ENCODE assay signal across 8 cellular contexts in genomic region chr1:173869108-173869359, GRCh38. TPM values are rescaled to one million over a fixed set of nuclear protein-coding genes. Genes with fewer than 3 reads are reported as not detected.
DNase-seq lines count a peak whose midpoint lies in the region; ATAC-seq, FAIRE-seq and TF ChIP-seq lines count a peak whose summit lies in the region.

No MANE protein-coding gene starts in this region.

- TF ChIP-seq RAD21 in SK-N-SH (IDR thresholded peaks at IDR 0.05; ENCODE audit: low read length) = no peak

- no peaks in the 10 kb centered on the region for H3K9me2 ChIP-seq in SK-N-SH

- H3K79me2 ChIP-seq in SK-N-SH (ENCODE audit: insufficient read depth) = peaks cover 47% of the 10 kb centered on the region

- intact Hi-C loops in kidney (cut with DNase I) = no loop called here

- H2AFZ ChIP-seq in SK-N-SH (ENCODE audit: low read depth) = peak overlapping the region; percentile 67

- no peaks in the 10 kb centered on the region for H3K27me3 Mint-ChIP-seq in activated naive CD8-positive, alpha-beta T cell

- H3K9me3 ChIP-seq in SK-N-SH (no peaks in the 10 kb centered on the region), kidney (ENCODE audit: control insufficient read depth in 1 of 2, low read length in 2 of 2) (no peaks in the 10 kb centered on the region), suprapubic skin (no peaks in the 10 kb centered on the region)

- H3K27me3 ChIP-seq in SK-N-SH (ENCODE audit: insufficient read depth) = no peaks in the 10 kb centered on the region
- H3K27me3 ChIP-seq in suprapubic skin = no peaks in the 10 kb centered on the region

- no peak for FAIRE-seq in kidney (lab: Jason Lieb, UNC)

- peak overlapping the region; percentile 99 for H3K4me3 Mint-ChIP-seq in activated naive CD8-positive, alpha-beta T cell

- POLR2A ChIA-PET in SK-N-SH (lab: Yijun Ruan, JAX) = interaction anchor here (1.0 to 2.5 kb wide), 7 partner anchors 23 to 154 kb away, joined by 4 to 14 read pairs (median 6); partner anchors contain the start of genes CENPL, DARS2, KLHL20 and RC3H1

- H3K36me3 ChIP-seq in SK-N-SH (replicated peaks in 1 of 2; ENCODE audit: control insufficient read depth in 1 of 2, insufficient read depth in 2 of 2, low read length in 1 of 2) (peaks cover 50 to 60% of the 10 kb centered on the region in 2 experiments), kidney (ENCODE audit: control insufficient read depth in 1 of 2, insufficient read depth in 2 of 2, low read length in 2 of 2) (peaks cover 20 to 32% of the 10 kb centered on the region in 2 donors), suprapubic skin (peaks cover 18% of the 10 kb centered on the region)

- H3K4me2 ChIP-seq in SK-N-SH = peak overlapping the region; percentile 79

- WGBS in SK-N-SH (ENCODE audit: low lambda C conversion rate) = 13% methylated on average over 3 of the region's 3 CpGs
- 3% methylated on average over 3 of the region's 3 CpGs for WGBS in suprapubic skin

- peaks cover 59% of the 10 kb centered on the region for H3K4me1 Mint-ChIP-seq in activated naive CD8-positive, alpha-beta T cell (ENCODE audit: low read depth)

- H3K9ac ChIP-seq in SK-N-SH (peak overlapping the region; percentile 79), kidney (ENCODE audit: low read length in 2 of 2) (peak overlapping the region; percentile 91 to 92)

- no peak for TF ChIP-seq EP300 in SK-N-SH (IDR thresholded peaks at IDR 0.05; ENCODE audit: borderline replicate concordance in 1 of 2, low read depth in 1 of 2, low read length in 1 of 2)
- TF ChIP-seq EP300 in suprapubic skin (IDR thresholded peaks at IDR 0.05) = no peak

- DNase-seq in SK-N-SH (no peak), kidney (no peak), suprapubic skin (ENCODE audit: low spot score in 2 of 2) (no peak), glomerular visceral epithelial cell (ENCODE audit: extremely low spot score) (no peak)

- H3K9me3 Mint-ChIP-seq in activated naive CD8-positive, alpha-beta T cell (ENCODE audit: low read depth) = no peaks in the 10 kb centered on the region

- H3K27ac Mint-ChIP-seq in activated naive CD8-positive, alpha-beta T cell = peak overlapping the region; percentile 90

- H4K20me1 ChIP-seq in SK-N-SH (ENCODE audit: insufficient read depth) = peaks cover 32% of the 10 kb centered on the region

- H3K4me3 ChIP-seq in SK-N-SH (ENCODE audit: low read depth in 2 of 2, low read length in 1 of 2) (peak overlapping the region; percentile 82 to 90), kidney (ENCODE audit: low read length in 2 of 2) (peak overlapping the region; percentile 92 to 99), suprapubic skin (peak overlapping the region; percentile 62)

- CTCF ChIA-PET in SK-N-SH (lab: Yijun Ruan, JAX) = interaction anchor here (1.6 kb wide), 1 partner anchor 438 kb away, joined by 4 read pairs; no protein-coding TSS in a partner anchor

- TF ChIP-seq POLR2A in suprapubic skin (IDR thresholded peaks at IDR 0.05) = no peak

- H3K36me3 Mint-ChIP-seq in activated naive CD8-positive, alpha-beta T cell = peaks cover 34% of the 10 kb centered on the region

- no peak for ATAC-seq in SK-N-SH treated with all-trans-retinoic acid at 6 μM for 48 hours
- no peak for ATAC-seq in GM21576 (IDR thresholded peaks at IDR 0.05; ENCODE audit: unreplicated experiment)
- no peak for ATAC-seq in GM18870 (IDR thresholded peaks at IDR 0.05; ENCODE audit: unreplicated experiment)

- H3K4me1 ChIP-seq in SK-N-SH (ENCODE audit: control insufficient read depth in 1 of 2, insufficient read depth in 2 of 2, low read depth in 1 of 2, low read length in 1 of 2) = peaks cover 11 to 38% of the 10 kb centered on the region in 2 experiments; a peak in 3 of 4 replicates
- peaks cover 14 to 27% of the 10 kb centered on the region in 2 donors for H3K4me1 ChIP-seq in kidney (ENCODE audit: control insufficient read depth in 1 of 2, insufficient read depth in 1 of 2, low read depth in 1 of 2, low read length in 2 of 2)
- peaks cover 49% of the 10 kb centered on the region for H3K4me1 ChIP-seq in suprapubic skin

- no peak for TF ChIP-seq CTCF in SK-N-SH (IDR thresholded peaks at IDR 0.05)
- TF ChIP-seq CTCF in kidney (IDR thresholded peaks at IDR 0.05; ENCODE audit: borderline replicate concordance, extremely low read depth, insufficient read depth) = no peak
- TF ChIP-seq CTCF in suprapubic skin (IDR thresholded peaks at IDR 0.05) = no peak

- H3F3A ChIP-seq in SK-N-SH (replicated peaks; ENCODE audit: insufficient read depth) = peaks cover 49% of the 10 kb centered on the region

- peak overlapping the region; percentile 74 to 97 for H3K27ac ChIP-seq in SK-N-SH (ENCODE audit: low read depth in 2 of 2, low read length in 1 of 2)
- peak overlapping the region; percentile 97 to 98 for H3K27ac ChIP-seq in kidney (ENCODE audit: low read depth in 2 of 2, low read length in 2 of 2)
- H3K27ac ChIP-seq in suprapubic skin = peak overlapping the region; percentile 90

TF ChIP-seq in SK-N-SH, 30 proteins besides CTCF, POLR2A, EP300 and RAD21 (continues in another document):
- TF ChIP-seq PBX3 (IDR thresholded peaks at IDR 0.05) (no peak), MXI1 (IDR thresholded peaks at IDR 0.05; ENCODE audit: low read depth, low read length) (no peak), NRF1 (IDR thresholded peaks at IDR 0.05; ENCODE audit: low read depth, low read length) (no peak)

TF ChIP-seq in SK-N-SH treated with all-trans-retinoic acid at 6 μM for 48 hours, 23 proteins besides CTCF, POLR2A, EP300 and RAD21 (continues in another document):
- TF ChIP-seq CSRNP3 (CRISPR knock-in tag; IDR thresholded peaks at IDR 0.05) (no peak), ARNTL (CRISPR knock-in tag; IDR thresholded peaks at IDR 0.05; ENCODE audit: borderline replicate concordance, low read depth) (no peak), ZFP30 (CRISPR knock-in tag; IDR thresholded peaks at IDR 0.05) (no peak), GLIS3 (CRISPR knock-in tag; IDR thresholded peaks at IDR 0.05) (no peak), ZNF565 (CRISPR knock-in tag; conservative IDR thresholded peaks at IDR 0.05; ENCODE audit: low read depth) (no peak), OSR1 (CRISPR knock-in tag; IDR thresholded peaks at IDR 0.05) (no peak), ZC3H10 (CRISPR knock-in tag; IDR thresholded peaks at IDR 0.05) (no peak), ZNF70 (CRISPR knock-in tag; IDR thresholded peaks at IDR 0.05) (no peak)
- TF ChIP-seq, protein P1, sequence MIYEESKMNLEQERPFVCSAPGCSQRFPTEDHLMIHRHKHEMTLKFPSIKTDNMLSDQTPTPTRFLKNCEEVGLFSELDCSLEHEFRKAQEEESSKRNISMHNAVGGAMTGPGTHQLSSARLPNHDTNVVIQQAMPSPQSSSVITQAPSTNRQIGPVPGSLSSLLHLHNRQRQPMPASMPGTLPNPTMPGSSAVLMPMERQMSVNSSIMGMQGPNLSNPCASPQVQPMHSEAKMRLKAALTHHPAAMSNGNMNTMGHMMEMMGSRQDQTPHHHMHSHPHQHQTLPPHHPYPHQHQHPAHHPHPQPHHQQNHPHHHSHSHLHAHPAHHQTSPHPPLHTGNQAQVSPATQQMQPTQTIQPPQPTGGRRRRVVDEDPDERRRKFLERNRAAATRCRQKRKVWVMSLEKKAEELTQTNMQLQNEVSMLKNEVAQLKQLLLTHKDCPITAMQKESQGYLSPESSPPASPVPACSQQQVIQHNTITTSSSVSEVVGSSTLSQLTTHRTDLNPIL (CRISPR knock-in tag; IDR thresholded peaks at IDR 0.05; ENCODE audit: low read depth) = no peak

RNA-seq across cellular contexts. Expression of gene ZBTB37, which starts 0.9 kb away (rescaled TPM):
- 0.89 and 1.2 TPM in 2 replicates for polyA plus RNA-seq in SK-N-SH (2012; rRNA removed)
- polyA plus RNA-seq in SK-N-SH (2012; cell fraction: cytosol; rRNA removed) = 0.73 and 0.75 TPM in 2 replicates
- polyA plus RNA-seq in SK-N-SH (2012; cell fraction: nucleus; rRNA removed) = 1.6 and 3.4 TPM in 2 replicates
- total RNA-seq in kidney = 19.1 TPM
- 1.0 TPM for polyA plus RNA-seq in kidney (ENCODE audit: insufficient read depth, low read depth, low replicate concordance)
- total RNA-seq in suprapubic skin = 10 to 100 TPM in 2 of 4 donors, 1 to 10 TPM in 2; 6.1 to 20.7 (median 9.3) TPM

RNA-seq across cellular contexts. Expression of gene GAS5, which starts 1.2 kb away (rescaled TPM):
- 961 and 1,422 TPM in 2 replicates for polyA plus RNA-seq in SK-N-SH (2012; rRNA removed)
- 1,326 and 1,438 TPM in 2 replicates for polyA plus RNA-seq in SK-N-SH (2012; cell fraction: cytosol; rRNA removed)
- 871 and 1,534 TPM in 2 replicates for polyA plus RNA-seq in SK-N-SH (2012; cell fraction: nucleus; rRNA removed)
- 275 TPM for total RNA-seq in kidney
- 239 TPM for polyA plus RNA-seq in kidney (ENCODE audit: insufficient read depth, low read depth, low replicate concordance)
- 100 to 1,000 TPM; 344 to 508 (median 411) TPM for total RNA-seq in suprapubic skin

RNA-seq across cellular contexts. Expression of gene CENPL, which starts 44.4 kb away (rescaled TPM):
- 4.0 and 6.9 TPM in 2 replicates for polyA plus RNA-seq in SK-N-SH (2012; rRNA removed)
- polyA plus RNA-seq in SK-N-SH (2012; cell fraction: cytosol; rRNA removed) = 5.7 and 6.5 TPM in 2 replicates
- polyA plus RNA-seq in SK-N-SH (2012; cell fraction: nucleus; rRNA removed) = 2.0 and 4.4 TPM in 2 replicates
- total RNA-seq in kidney = 3.7 TPM
- 0.71 TPM for polyA plus RNA-seq in kidney (ENCODE audit: insufficient read depth, low read depth, low replicate concordance)
- total RNA-seq in suprapubic skin = 1 to 10 TPM; 3.2 to 8.5 (median 5.6) TPM

RNA-seq across cellular contexts. Expression of gene DARS2, which starts 44.6 kb away (rescaled TPM):
- polyA plus RNA-seq in SK-N-SH (2012; rRNA removed) = 17.1 and 22.1 TPM in 2 replicates
- polyA plus RNA-seq in SK-N-SH (2012; cell fraction: cytosol; rRNA removed) = 20.1 and 22.9 TPM in 2 replicates
- polyA plus RNA-seq in SK-N-SH (2012; cell fraction: nucleus; rRNA removed) = 15.1 and 21.4 TPM in 2 replicates
- 19.6 TPM for total RNA-seq in kidney
- 14.2 TPM for polyA plus RNA-seq in kidney (ENCODE audit: insufficient read depth, low read depth, low replicate concordance)
- 10 to 100 TPM in 1 of 4 donors, 1 to 10 TPM in 3; 7.1 to 13.7 (median 9.4) TPM for total RNA-seq in suprapubic skin

RNA-seq across cellular contexts. Expression of gene SERPINC1, which starts 48.1 kb away (rescaled TPM):
- polyA plus RNA-seq in SK-N-SH (2012; rRNA removed) (0.05 and 0.08 TPM in 2 replicates), kidney (ENCODE audit: insufficient read depth, low read depth, low replicate concordance) (0.82 TPM)
- polyA plus RNA-seq in SK-N-SH (2012; cell fraction: cytosol; rRNA removed) = 0.03 and 0.04 TPM in 2 replicates
- polyA plus RNA-seq in SK-N-SH (2012; cell fraction: nucleus; rRNA removed) = 0.18 and 0.27 TPM in 2 replicates
- total RNA-seq in kidney (0.41 TPM), suprapubic skin (1 to 10 TPM in 1 of 4 donors, under 1 TPM in 1, not detected in 2; 0.31 to 2.3 TPM)
